1 cellular context compared by ENCODE assay signal in genomic region chr6:136251394-136251793, GRCh38.
A peak's percentile ranks its signal among the peaks of the same experiment; 100 is the strongest.
TF ChIP-seq lines count a peak whose summit lies in the region.

No MANE protein-coding gene starts in this region.

TF ChIP-seq in HEK293, 187 proteins besides CTCF, POLR2A, EP300 and RAD21 (continued from another document):
- TF ChIP-seq ZBTB49 (tag by site-specific recombination; IDR thresholded peaks at IDR 0.05; ENCODE audit: low read depth) (no peak), INSM2 (tag by site-specific recombination; IDR thresholded peaks at IDR 0.05) (no peak), ZNF776 (tag by site-specific recombination; IDR thresholded peaks at IDR 0.05; ENCODE audit: borderline replicate concordance) (no peak), ZNF350 (tag by site-specific recombination; IDR thresholded peaks at IDR 0.05) (no peak), KLF17 (tag by site-specific recombination; IDR thresholded peaks at IDR 0.05) (no peak), ZBTB10 (tag by site-specific recombination; IDR thresholded peaks at IDR 0.05) (no peak), ZNF830 (tag by site-specific recombination; IDR thresholded peaks at IDR 0.05; ENCODE audit: low read depth) (no peak), KLF1 (tag by site-specific recombination; IDR thresholded peaks at IDR 0.05) (no peak), PRDM1 (tag by site-specific recombination; IDR thresholded peaks at IDR 0.05) (peak; percentile 13; the same call in 1 of the 2 replicates), ZNF585B (tag by site-specific recombination; IDR thresholded peaks at IDR 0.05) (no peak), ZNF366 (tag by site-specific recombination; conservative IDR thresholded peaks at IDR 0.05) (peak; percentile 44; the same call in 1 of the 2 replicates), ZNF302 (tag by site-specific recombination; IDR thresholded peaks at IDR 0.05; ENCODE audit: low read depth) (no peak), PRDM4 (tag by site-specific recombination; IDR thresholded peaks at IDR 0.05) (0 out of 2 replicates have a peak, but pooled peaks have one; percentile 22), ZNF341 (tag by site-specific recombination; IDR thresholded peaks at IDR 0.05; ENCODE audit: low read depth) (no peak), ZSCAN18 (tag by site-specific recombination; IDR thresholded peaks at IDR 0.05) (no peak), ZNF791 (tag by site-specific recombination; IDR thresholded peaks at IDR 0.05) (no peak), ZEB2 (tag by site-specific recombination; IDR thresholded peaks at IDR 0.05) (peak; percentile 26; the same call in 1 of the 2 replicates), MZF1 (tag by site-specific recombination; IDR thresholded peaks at IDR 0.05; ENCODE audit: borderline replicate concordance) (no peak), ZNF221 (tag by site-specific recombination; IDR thresholded peaks at IDR 0.05; ENCODE audit: borderline replicate concordance) (no peak), SP7 (tag by site-specific recombination; IDR thresholded peaks at IDR 0.05) (no peak), ZNF837 (tag by site-specific recombination; IDR thresholded peaks at IDR 0.05) (no peak), BCL11B (tag by site-specific recombination; IDR thresholded peaks at IDR 0.05; ENCODE audit: low read depth) (no peak), ZBTB6 (tag by site-specific recombination; IDR thresholded peaks at IDR 0.05) (no peak), KLF8 (tag by site-specific recombination; IDR thresholded peaks at IDR 0.05) (peak; percentile 45; the same call in 1 of the 2 replicates), ZNF600 (tag by site-specific recombination; IDR thresholded peaks at IDR 0.05) (peak; percentile 93), ATF2 (tag by site-specific recombination; IDR thresholded peaks at IDR 0.05; ENCODE audit: low read depth) (no peak), ZBTB17 (tag by site-specific recombination; IDR thresholded peaks at IDR 0.05) (peak; percentile 95), ZNF514 (tag by site-specific recombination; IDR thresholded peaks at IDR 0.05) (no peak), ZFP69B (tag by site-specific recombination; IDR thresholded peaks at IDR 0.05) (no peak), FEZF1 (tag by site-specific recombination; IDR thresholded peaks at IDR 0.05) (peak; percentile 16; the same call in 1 of the 2 replicates), REPIN1 (tag by site-specific recombination; IDR thresholded peaks at IDR 0.05; ENCODE audit: low read depth) (no peak), ZNF239 (tag by site-specific recombination; IDR thresholded peaks at IDR 0.05) (no peak), ZNF157 (tag by site-specific recombination; IDR thresholded peaks at IDR 0.05) (no peak), ZNF768 (tag by site-specific recombination; IDR thresholded peaks at IDR 0.05) (no peak), ZBTB20 (tag by site-specific recombination; IDR thresholded peaks at IDR 0.05) (no peak)
